Comparison of ENCODE assay signal across 8 cellular contexts in genomic region chrX:68832516-68833447, GRCh38. TPM values are rescaled to one million over a fixed set of nuclear protein-coding genes. Genes with fewer than 3 reads are reported as not detected.
DNase-seq lines count a peak whose midpoint lies in the region; ATAC-seq and TF ChIP-seq lines count a peak whose summit lies in the region.

No MANE protein-coding gene starts in this region.

- CTCF ChIA-PET in activated CD4-positive, alpha-beta T cell treated with anti-CD3 and anti-CD28 coated beads, Interleukin-2, amount 10 ng/mL, durations not matched to agents 7 days and 5 days (lab: Charles Lee): interaction anchor here (0.6 to 0.7 kb wide), 2 partner anchors 256 to 283 kb away, joined by 3 to 4 read pairs; no protein-coding TSS in a partner anchor

- peaks cover 47% of the 10 kb centered on the region for H3K4me1 Mint-ChIP-seq in dendritic cell treated with granulocyte-macrophage colony-stimulating factor and Interleukin-4, amounts not matched to agents 40 ng/mL and 50 ng/mL, for 4 days (ENCODE audit: low read depth)
- H3K4me1 Mint-ChIP-seq in activated CD4-positive, alpha-beta T cell treated with anti-CD3 and anti-CD28 coated beads, Interleukin-2, amount 10 ng/mL, durations not matched to agents 7 days and 5 days: peaks cover 20% of the 10 kb centered on the region

- H3K4me3 ChIP-seq in mucosa of descending colon (no peak overlapping the region), transverse colon (peak overlapping the region in 3 of 4 donors; percentile 64 to 90 (median 81))

- peak overlapping the region; percentile 56 for H3K27ac Mint-ChIP-seq in dendritic cell treated with granulocyte-macrophage colony-stimulating factor and Interleukin-4, amounts not matched to agents 40 ng/mL and 50 ng/mL, for 4 days
- H3K27ac Mint-ChIP-seq in activated CD4-positive, alpha-beta T cell treated with anti-CD3 and anti-CD28 coated beads, Interleukin-2, amount 10 ng/mL, durations not matched to agents 7 days and 5 days: no peak overlapping the region

- TF ChIP-seq POLR2A in transverse colon (IDR thresholded peaks at IDR 0.05): no peak

- no peak for ATAC-seq in mucosa of descending colon
- no peak for ATAC-seq in GM21360 (IDR thresholded peaks at IDR 0.05; ENCODE audit: unreplicated experiment)
- ATAC-seq in HG03439 (IDR thresholded peaks at IDR 0.05; ENCODE audit: unreplicated experiment): no peak

- TF ChIP-seq CTCF in mucosa of descending colon (IDR thresholded peaks at IDR 0.05) (no peak), transverse colon (IDR thresholded peaks at IDR 0.05) (no peak)

- H3K36me3 ChIP-seq in mucosa of descending colon (ENCODE audit: low read depth): no peaks in the 10 kb centered on the region
- no peaks in the 10 kb centered on the region for H3K36me3 ChIP-seq in transverse colon

- no peaks in the 10 kb centered on the region for H3K9me3 Mint-ChIP-seq in dendritic cell treated with granulocyte-macrophage colony-stimulating factor and Interleukin-4, amounts not matched to agents 40 ng/mL and 50 ng/mL, for 4 days
- H3K9me3 Mint-ChIP-seq in activated CD4-positive, alpha-beta T cell treated with anti-CD3 and anti-CD28 coated beads, Interleukin-2, amount 10 ng/mL, durations not matched to agents 7 days and 5 days: no peaks in the 10 kb centered on the region

- peaks cover 15% of the 10 kb centered on the region for H3K27me3 Mint-ChIP-seq in dendritic cell treated with granulocyte-macrophage colony-stimulating factor and Interleukin-4, amounts not matched to agents 40 ng/mL and 50 ng/mL, for 4 days
- H3K27me3 Mint-ChIP-seq in activated CD4-positive, alpha-beta T cell treated with anti-CD3 and anti-CD28 coated beads, Interleukin-2, amount 10 ng/mL, durations not matched to agents 7 days and 5 days: peaks cover 3% of the 10 kb centered on the region

- intact Hi-C loops in dendritic cell treated with granulocyte-macrophage colony-stimulating factor and Interleukin-4, amounts not matched to agents 40 ng/mL and 50 ng/mL, for 4 days (cut with micrococcal nuclease): loop anchor here (10.0 kb wide), 1 partner anchor 62 kb away; no protein-coding TSS in a partner anchor
- intact Hi-C loops in mucosa of descending colon (cut with DNase I, micrococcal nuclease): no loop called here
- intact Hi-C loops in transverse colon (cut with DNase I; ENCODE audit: low total_unique reads): loop anchor here (5.0 kb wide), 1 partner anchor 65 kb away; no protein-coding TSS in a partner anchor

- H3K27ac ChIP-seq in transverse colon: peak overlapping the region; percentile 84 to 94 (median 87)

- H3K9me3 ChIP-seq in mucosa of descending colon (no peaks in the 10 kb centered on the region), transverse colon (no peaks in the 10 kb centered on the region)

- WGBS in transverse colon (ENCODE audit: low coverage in 1 of 2), 2 donors: 47% methylated on average over 12 of the region's 12 CpGs; no CpG with 5 or more reads in 1 of the 2 donors

- H3K36me3 Mint-ChIP-seq in dendritic cell treated with granulocyte-macrophage colony-stimulating factor and Interleukin-4, amounts not matched to agents 40 ng/mL and 50 ng/mL, for 4 days (ENCODE audit: low read depth): peaks cover 18% of the 10 kb centered on the region
- H3K36me3 Mint-ChIP-seq in activated CD4-positive, alpha-beta T cell treated with anti-CD3 and anti-CD28 coated beads, Interleukin-2, amount 10 ng/mL, durations not matched to agents 7 days and 5 days (ENCODE audit: low read depth): peaks cover 3% of the 10 kb centered on the region

- in situ Hi-C loops in transverse colon (cut with MboI; ENCODE audit: low pct_ligation_motif_present in 1 of 4, low pct_unique_long_range_greater_than_20kb in 1 of 4, low sequenced_read_pairs in 3 of 4): no loop called here

- POLR2A ChIA-PET in activated CD4-positive, alpha-beta T cell treated with anti-CD3 and anti-CD28 coated beads, Interleukin-2, amount 10 ng/mL, durations not matched to agents 7 days and 5 days (lab: Charles Lee): no interaction called here

- no peak overlapping the region for H3K4me3 Mint-ChIP-seq in dendritic cell treated with granulocyte-macrophage colony-stimulating factor and Interleukin-4, amounts not matched to agents 40 ng/mL and 50 ng/mL, for 4 days
- H3K4me3 Mint-ChIP-seq in activated CD4-positive, alpha-beta T cell treated with anti-CD3 and anti-CD28 coated beads, Interleukin-2, amount 10 ng/mL, durations not matched to agents 7 days and 5 days: no peak overlapping the region

- peak; percentile 18 for DNase-seq in activated CD4-positive, CD25-positive, alpha-beta regulatory T cell treated with anti-CD3 and anti-CD28 coated beads, Interleukin-2, amount 50 U/mL, for 72 hours
- DNase-seq in activated CD4-positive, CD25-positive, alpha-beta regulatory T cell (lab: John Stamatoyannopoulos, UW): no peak
- peak; percentile 23 to 46 (median 28) for DNase-seq in mucosa of descending colon
- DNase-seq in transverse colon: no peak
- DNase-seq in activated CD4-positive, alpha-beta T cell treated with anti-CD3 and anti-CD28 coated beads, Interleukin-2, amount 10 ng/mL, durations not matched to agents 7 days and 5 days: no peak

- TF ChIP-seq EP300 in transverse colon (IDR thresholded peaks at IDR 0.05; ENCODE audit: low read depth): no peak

- no peaks in the 10 kb centered on the region for H3K27me3 ChIP-seq in transverse colon

- H3K4me1 ChIP-seq in mucosa of descending colon (ENCODE audit: low read depth): peaks cover 15% of the 10 kb centered on the region
- peaks cover 7 to 37% (median 23%) of the 10 kb centered on the region in 4 donors for H3K4me1 ChIP-seq in transverse colon

RNA-seq across cellular contexts. Expression of gene EFNB1, which starts 4.0 kb away (rescaled TPM):
- total RNA-seq in mucosa of descending colon (10 to 100 TPM; 41.7 to 81.5 (median 66.3) TPM), transverse colon (10 to 100 TPM; 54.1 to 85.3 (median 69.0) TPM)
- total RNA-seq in activated CD4-positive, alpha-beta T cell treated with anti-CD3 and anti-CD28 coated beads, Interleukin-2, amount 10 ng/mL, durations not matched to agents 7 days and 5 days: 1 to 10 TPM; 3.8 to 4.6 TPM

Comparison
In these comparisons a context has a peak if more than half of its experiments do, and no peak if none do; other contexts are left out.
1. DNase-seq: peak in activated CD4-positive, CD25-positive, alpha-beta regulatory T cell treated with anti-CD3 and anti-CD28 coated beads, Interleukin-2, amount 50 U/mL, for 72 hours (single experiment) and mucosa of descending colon (3 of 3); none in activated CD4-positive, CD25-positive, alpha-beta regulatory T cell (0 of 4), transverse colon (single experiment) and activated CD4-positive, alpha-beta T cell treated with anti-CD3 and anti-CD28 coated beads, Interleukin-2, amount 10 ng/mL, durations not matched to agents 7 days and 5 days (single experiment).
2. RNA of gene EFNB1, which starts 4.0 kb away (total RNA-seq): 54.1 to 85.3 TPM in transverse colon and 41.7 to 81.5 TPM in mucosa of descending colon; 3.8 to 4.6 TPM in activated CD4-positive, alpha-beta T cell treated with anti-CD3 and anti-CD28 coated beads, Interleukin-2, amount 10 ng/mL, durations not matched to agents 7 days and 5 days; every median in the first group is over 4 times any median in the second.
3. intact Hi-C loops: an anchor here in dendritic cell treated with granulocyte-macrophage colony-stimulating factor and Interleukin-4, amounts not matched to agents 40 ng/mL and 50 ng/mL, for 4 days (10.0 kb wide) and transverse colon (5.0 kb wide); none called in mucosa of descending colon.